26 cellular contexts compared by ENCODE assay signal in the genomic region with DNA sequence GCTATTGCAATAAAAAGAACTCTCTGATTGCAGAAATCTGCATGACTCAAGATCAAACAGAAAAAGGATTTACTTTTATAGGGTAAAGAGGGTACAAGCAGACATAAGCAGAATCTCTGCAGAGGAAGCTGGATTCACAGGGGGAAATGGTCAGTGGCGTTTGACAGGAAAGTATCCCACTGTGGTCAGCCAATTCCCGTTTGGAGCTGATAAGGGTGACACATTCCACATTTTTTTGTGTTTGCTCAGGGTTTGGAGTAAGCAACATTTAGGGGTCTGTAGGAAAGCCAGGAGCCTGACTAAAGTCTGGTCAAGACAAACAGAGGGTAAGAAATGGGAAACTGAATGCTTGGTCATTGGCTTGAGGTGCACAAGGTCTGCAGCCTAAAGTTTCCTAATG. TPM values are rescaled to one million over a fixed set of nuclear protein-coding genes. Genes with fewer than 3 reads are reported as not detected.
"Had no signal": no experiment of that assay in that cellular context is flagged by ENCODE, and none has a peak within 500 bp of the region (broad histone marks: within the 10 kb centered on the region; RNA-seq: fewer than 3 reads in every experiment).

No MANE protein-coding gene starts in this region.

- H3K27ac ChIP-seq: breast epithelium, pancreas, SK-N-MC, spleen, thoracic aorta, upper lobe of right lung had no signal

- H3K4me3 ChIP-seq: breast epithelium, pancreas, SK-N-MC, spleen, thoracic aorta, upper lobe of right lung had no signal

- H3K27ac Mint-ChIP-seq: activated CD8-positive, alpha-beta T cell treated with anti-CD3 and anti-CD28 coated beads for 36 hours; activated naive CD8-positive, alpha-beta T cell treated with anti-CD3 and anti-CD28 coated beads for 36 hours; activated T-helper 17 cell treated with anti-CD3 and anti-CD28 coated beads, Interleukin-2, amount 50 U/mL, for 72 hours; naive thymus-derived CD4-positive, alpha-beta T cell; stimulated activated naive B cell treated with anti-CD40 and anti-IgM and Interleukin-4, amounts not matched to agents 10 μg/mL and 1 μg/mL and 100 μg/mL, for 72 hours; T-cell had no signal

- H3K4me3 Mint-ChIP-seq: activated CD8-positive, alpha-beta T cell treated with anti-CD3 and anti-CD28 coated beads for 36 hours; activated naive CD8-positive, alpha-beta T cell treated with anti-CD3 and anti-CD28 coated beads for 36 hours; activated T-helper 17 cell treated with anti-CD3 and anti-CD28 coated beads, Interleukin-2, amount 50 U/mL, for 72 hours; naive thymus-derived CD4-positive, alpha-beta T cell; stimulated activated naive B cell treated with anti-CD40 and anti-IgM and Interleukin-4, amounts not matched to agents 10 μg/mL and 1 μg/mL and 100 μg/mL, for 72 hours; T-cell had no signal

- H3K9me3 ChIP-seq: breast epithelium, pancreas, spleen, thoracic aorta, upper lobe of right lung had no signal

- H3K4me1 ChIP-seq: breast epithelium, pancreas, spleen, upper lobe of right lung had no signal

- H3K27me3 ChIP-seq: breast epithelium, pancreas, upper lobe of right lung had no signal

- H3K4me1 Mint-ChIP-seq: activated naive CD8-positive, alpha-beta T cell treated with anti-CD3 and anti-CD28 coated beads for 36 hours; activated T-helper 17 cell treated with anti-CD3 and anti-CD28 coated beads, Interleukin-2, amount 50 U/mL, for 72 hours; naive thymus-derived CD4-positive, alpha-beta T cell; stimulated activated naive B cell treated with anti-CD40 and anti-IgM and Interleukin-4, amounts not matched to agents 10 μg/mL and 1 μg/mL and 100 μg/mL, for 72 hours; T-cell had no signal

- DNase-seq: activated CD4-positive, alpha-beta T cell treated with anti-CD3 and anti-CD28 coated beads for 48 hours; activated CD4-positive, CD25-positive, alpha-beta regulatory T cell; activated CD8-positive, alpha-beta T cell treated with anti-CD3 and anti-CD28 coated beads for 36 hours; activated naive CD4-positive, alpha-beta T cell; activated naive CD8-positive, alpha-beta T cell treated with anti-CD3 and anti-CD28 coated beads for 36 hours; activated T-cell treated with anti-CD3 and anti-CD28 coated beads, Interleukin-2, amount 50 U/mL, for 1 hour; cortex of kidney; effector CD4-positive, alpha-beta T cell; hypothalamus; kidney; mammary epithelial cell; naive thymus-derived CD4-positive, alpha-beta T cell; pancreas; spleen; stimulated activated naive B cell treated with anti-CD40 and anti-IgM and Interleukin-4, amounts not matched to agents 10 μg/mL and 1 μg/mL and 100 μg/mL, for 72 hours; T-cell; T-helper 9 cell; upper lobe of right lung had no signal

- H3K36me3 ChIP-seq: breast epithelium, pancreas, spleen, thoracic aorta, upper lobe of right lung had no signal

- H3K36me3 Mint-ChIP-seq: activated naive CD8-positive, alpha-beta T cell treated with anti-CD3 and anti-CD28 coated beads for 36 hours; naive thymus-derived CD4-positive, alpha-beta T cell; stimulated activated naive B cell treated with anti-CD40 and anti-IgM and Interleukin-4, amounts not matched to agents 10 μg/mL and 1 μg/mL and 100 μg/mL, for 72 hours; T-cell had no signal

- H3K27me3 Mint-ChIP-seq: activated CD8-positive, alpha-beta T cell treated with anti-CD3 and anti-CD28 coated beads for 36 hours; activated naive CD8-positive, alpha-beta T cell treated with anti-CD3 and anti-CD28 coated beads for 36 hours had no signal

- H3K9me3 Mint-ChIP-seq: activated CD8-positive, alpha-beta T cell treated with anti-CD3 and anti-CD28 coated beads for 36 hours; activated naive CD8-positive, alpha-beta T cell treated with anti-CD3 and anti-CD28 coated beads for 36 hours; activated T-helper 17 cell treated with anti-CD3 and anti-CD28 coated beads, Interleukin-2, amount 50 U/mL, for 72 hours; naive thymus-derived CD4-positive, alpha-beta T cell; stimulated activated naive B cell treated with anti-CD40 and anti-IgM and Interleukin-4, amounts not matched to agents 10 μg/mL and 1 μg/mL and 100 μg/mL, for 72 hours; T-cell had no signal

RNA-seq across cellular contexts. Expression of a gene that starts 23.9 kb away (rescaled TPM):
- total RNA-seq: activated CD8-positive, alpha-beta T cell treated with anti-CD3 and anti-CD28 coated beads for 36 hours; activated naive CD8-positive, alpha-beta T cell treated with anti-CD3 and anti-CD28 coated beads for 36 hours; activated T-helper 17 cell treated with anti-CD3 and anti-CD28 coated beads, Interleukin-2, amount 50 U/mL, for 72 hours; breast epithelium; frontal cortex; kidney; left lobe of liver; mammary epithelial cell; mucosa of gallbladder; naive thymus-derived CD4-positive, alpha-beta T cell; pancreas; sciatic nerve; spleen; T-cell; thoracic aorta; upper lobe of right lung had no signal

RNA-seq across cellular contexts. Expression of a gene that starts 25.4 kb away (rescaled TPM):
- total RNA-seq: activated CD8-positive, alpha-beta T cell treated with anti-CD3 and anti-CD28 coated beads for 36 hours; activated naive CD8-positive, alpha-beta T cell treated with anti-CD3 and anti-CD28 coated beads for 36 hours; activated T-helper 17 cell treated with anti-CD3 and anti-CD28 coated beads, Interleukin-2, amount 50 U/mL, for 72 hours; breast epithelium; frontal cortex; kidney; left lobe of liver; mammary epithelial cell; mucosa of gallbladder; naive thymus-derived CD4-positive, alpha-beta T cell; pancreas; sciatic nerve; spleen; T-cell; thoracic aorta; upper lobe of right lung had no signal

RNA-seq across cellular contexts. Expression of a gene that starts 28.1 kb away (rescaled TPM):
- total RNA-seq: activated CD8-positive, alpha-beta T cell treated with anti-CD3 and anti-CD28 coated beads for 36 hours; activated naive CD8-positive, alpha-beta T cell treated with anti-CD3 and anti-CD28 coated beads for 36 hours; activated T-helper 17 cell treated with anti-CD3 and anti-CD28 coated beads, Interleukin-2, amount 50 U/mL, for 72 hours; breast epithelium; frontal cortex; kidney; left lobe of liver; mammary epithelial cell; mucosa of gallbladder; naive thymus-derived CD4-positive, alpha-beta T cell; pancreas; sciatic nerve; spleen; T-cell; thoracic aorta; upper lobe of right lung had no signal

RNA-seq across cellular contexts. Expression of a gene that starts 44.0 kb away (rescaled TPM):
- total RNA-seq: activated CD8-positive, alpha-beta T cell treated with anti-CD3 and anti-CD28 coated beads for 36 hours; activated naive CD8-positive, alpha-beta T cell treated with anti-CD3 and anti-CD28 coated beads for 36 hours; activated T-helper 17 cell treated with anti-CD3 and anti-CD28 coated beads, Interleukin-2, amount 50 U/mL, for 72 hours; breast epithelium; frontal cortex; kidney; left lobe of liver; mammary epithelial cell; mucosa of gallbladder; naive thymus-derived CD4-positive, alpha-beta T cell; pancreas; sciatic nerve; spleen; T-cell; thoracic aorta; upper lobe of right lung had no signal
